Comparison of ENCODE assay signal across 27 cellular contexts in the genomic region with DNA sequence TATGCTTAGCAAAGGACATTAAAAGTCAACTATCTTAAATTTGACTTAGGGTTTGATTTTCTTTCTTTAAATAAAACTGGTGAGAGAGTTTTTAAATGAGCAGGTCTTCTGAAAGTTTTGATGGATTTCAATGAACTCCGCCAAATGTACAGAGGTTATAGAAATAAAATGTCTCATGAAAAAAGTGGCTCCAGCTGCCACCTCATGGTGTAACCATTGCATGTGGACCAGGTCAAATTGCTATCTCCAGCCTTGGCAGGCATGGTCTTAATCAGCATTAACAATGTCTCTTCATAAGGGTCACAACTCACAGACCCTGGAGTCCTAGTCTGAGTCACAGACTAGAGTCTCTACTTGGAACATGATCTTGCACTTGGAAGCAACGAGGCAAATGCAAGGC.
"Had no signal": no experiment of that assay in that cellular context is flagged by ENCODE, and none has a peak within 500 bp of the region (broad histone marks: within the 10 kb centered on the region; RNA-seq: fewer than 3 reads in every experiment).

No MANE protein-coding gene starts in this region.

- H3K4me3 ChIP-seq: ascending aorta, right lobe of liver, skin epidermis, testis, transverse colon had no signal

- H3K36me3 Mint-ChIP-seq: activated CD4-positive, alpha-beta memory T cell treated with anti-CD3 and anti-CD28 coated beads for 36 hours; activated naive CD4-positive, alpha-beta T cell treated with anti-CD3 and anti-CD28 coated beads, Interleukin-2, amount 10 ng/mL, durations not matched to agents 7 days and 5 days; activated naive CD8-positive, alpha-beta T cell treated with anti-CD3 and anti-CD28 coated beads, Interleukin-2, amount 10 ng/mL, durations not matched to agents 7 days and 5 days; memory B cell; natural killer cell treated with Interleukin-12 subunit alpha and Interleukin-12 subunit beta and Interleukin-15 and Interleukin-18, amount 100 ng/mL, for 72 hours had no signal

- H3K27ac ChIP-seq: ascending aorta, brain microvascular endothelial cell, right lobe of liver, skin epidermis, testis, transverse colon had no signal

- H3K27ac Mint-ChIP-seq: activated CD4-positive, alpha-beta memory T cell treated with anti-CD3 and anti-CD28 coated beads for 36 hours; activated CD4-positive, alpha-beta T cell treated with anti-CD3 and anti-CD28 coated beads, Interleukin-2, amount 10 ng/mL, durations not matched to agents 24 days and 14 days; activated naive CD4-positive, alpha-beta T cell treated with anti-CD3 and anti-CD28 coated beads, Interleukin-2, amount 10 ng/mL, durations not matched to agents 7 days and 5 days; activated naive CD8-positive, alpha-beta T cell treated with anti-CD3 and anti-CD28 coated beads, Interleukin-2, amount 10 ng/mL, durations not matched to agents 7 days and 5 days; activated T-helper 1 cell treated with anti-CD3 and anti-CD28 coated beads, Interleukin-12 subunit alpha, Interleukin-12 subunit beta, Interleukin-2, Interleukin-4 antibody, amounts not matched to agents 30 ng/mL and 10 ng/mL and 1 ng/mL, durations not matched to agents 14 hours and 24 hours and 36 hours; dendritic cell treated with granulocyte-macrophage colony-stimulating factor and Interleukin-4, amounts not matched to agents 40 ng/mL and 50 ng/mL, for 4 days; endodermal cell; memory B cell; natural killer cell treated with Interleukin-12 subunit alpha and Interleukin-12 subunit beta and Interleukin-15 and Interleukin-18, amount 100 ng/mL, for 72 hours; T-helper 17 cell had no signal

- H3K9me3 ChIP-seq: ascending aorta, right lobe of liver, testis, transverse colon had no signal

- H3K4me1 Mint-ChIP-seq: activated CD4-positive, alpha-beta T cell treated with anti-CD3 and anti-CD28 coated beads, Interleukin-2, amount 10 ng/mL, durations not matched to agents 24 days and 14 days; activated naive CD4-positive, alpha-beta T cell treated with anti-CD3 and anti-CD28 coated beads, Interleukin-2, amount 10 ng/mL, durations not matched to agents 7 days and 5 days; activated naive CD8-positive, alpha-beta T cell treated with anti-CD3 and anti-CD28 coated beads, Interleukin-2, amount 10 ng/mL, durations not matched to agents 7 days and 5 days; memory B cell; T-helper 17 cell had no signal

- ATAC-seq: esophagus mucosa; natural killer cell treated with Interleukin-12 subunit alpha and Interleukin-12 subunit beta and Interleukin-15 and Interleukin-18, amount 100 ng/mL, for 72 hours; right lobe of liver; stimulated activated naive CD8-positive, alpha-beta T cell treated with anti-CD3 and anti-CD28 coated beads, Interleukin-15, Interleukin-2, amounts not matched to agents 100 U/mL and 50 U/mL, for 24 hours; T-helper 17 cell had no signal

- H3K27me3 Mint-ChIP-seq: activated CD4-positive, alpha-beta memory T cell treated with anti-CD3 and anti-CD28 coated beads for 36 hours; activated CD4-positive, alpha-beta T cell treated with anti-CD3 and anti-CD28 coated beads, Interleukin-2, amount 10 ng/mL, durations not matched to agents 24 days and 14 days; activated naive CD4-positive, alpha-beta T cell treated with anti-CD3 and anti-CD28 coated beads, Interleukin-2, amount 10 ng/mL, durations not matched to agents 7 days and 5 days; activated naive CD8-positive, alpha-beta T cell treated with anti-CD3 and anti-CD28 coated beads, Interleukin-2, amount 10 ng/mL, durations not matched to agents 7 days and 5 days; dendritic cell treated with granulocyte-macrophage colony-stimulating factor and Interleukin-4, amounts not matched to agents 40 ng/mL and 50 ng/mL, for 4 days; memory B cell; natural killer cell treated with Interleukin-12 subunit alpha and Interleukin-12 subunit beta and Interleukin-15 and Interleukin-18, amount 100 ng/mL, for 72 hours; T-helper 17 cell had no signal

- H3K27me3 ChIP-seq: ascending aorta, brain microvascular endothelial cell, right lobe of liver, testis, transverse colon had no signal

- H3K4me1 ChIP-seq: testis, transverse colon had no signal

- DNase-seq: activated CD4-positive, alpha-beta memory T cell treated with anti-CD3 and anti-CD28 coated beads for 36 hours; activated CD4-positive, alpha-beta T cell treated with anti-CD3 and anti-CD28 coated beads, Interleukin-2, amount 10 ng/mL, durations not matched to agents 24 days and 14 days; activated CD4-positive, CD25-positive, alpha-beta regulatory T cell treated with anti-CD3 and anti-CD28 coated beads, Interleukin-2, amount 50 U/mL, for 72 hours; activated CD8-positive, alpha-beta memory T cell treated with anti-CD3 and anti-CD28 coated beads, Interleukin-2, amount 50 U/mL, for 4 hours; activated effector memory CD4-positive, alpha-beta T cell treated with anti-CD3 and anti-CD28 coated beads, Interleukin-2, amount 50 U/mL, for 16 hours; activated naive CD4-positive, alpha-beta T cell treated with anti-CD3 and anti-CD28 coated beads, Interleukin-2, amount 10 ng/mL, durations not matched to agents 7 days and 5 days; activated naive CD8-positive, alpha-beta T cell treated with anti-CD3 and anti-CD28 coated beads, Interleukin-2, amount 10 ng/mL, durations not matched to agents 7 days and 5 days; activated T-cell treated with anti-CD3 and anti-CD28 coated beads, Interleukin-2, amount 50 U/mL, for 1 hour; brain microvascular endothelial cell; caudate nucleus; endodermal cell; foreskin melanocyte; islet precursor cell; right lobe of liver; stimulated activated CD4-positive, alpha-beta T cell treated with anti-CD3 and anti-CD28 coated beads, Interleukin-12 subunit alpha, Interleukin-12 subunit beta, amount 100 ng/mL, for 4 hours; stimulated activated CD4-positive, alpha-beta T cell treated with anti-CD3 and anti-CD28 coated beads, Interleukin-4, amount 100 ng/mL, for 1 hour; stimulated activated naive CD8-positive, alpha-beta T cell treated with anti-CD3 and anti-CD28 coated beads, Interleukin-15, Interleukin-2, amounts not matched to agents 100 U/mL and 50 U/mL, for 24 hours; T-helper 17 cell; testis; transverse colon had no signal

- H3K36me3 ChIP-seq: ascending aorta, brain microvascular endothelial cell, right lobe of liver, transverse colon had no signal

- H3K4me3 Mint-ChIP-seq: activated CD4-positive, alpha-beta memory T cell treated with anti-CD3 and anti-CD28 coated beads for 36 hours; activated CD4-positive, alpha-beta T cell treated with anti-CD3 and anti-CD28 coated beads, Interleukin-2, amount 10 ng/mL, durations not matched to agents 24 days and 14 days; activated naive CD4-positive, alpha-beta T cell treated with anti-CD3 and anti-CD28 coated beads, Interleukin-2, amount 10 ng/mL, durations not matched to agents 7 days and 5 days; activated naive CD8-positive, alpha-beta T cell treated with anti-CD3 and anti-CD28 coated beads, Interleukin-2, amount 10 ng/mL, durations not matched to agents 7 days and 5 days; activated T-helper 1 cell treated with anti-CD3 and anti-CD28 coated beads, Interleukin-12 subunit alpha, Interleukin-12 subunit beta, Interleukin-2, Interleukin-4 antibody, amounts not matched to agents 30 ng/mL and 10 ng/mL and 1 ng/mL, durations not matched to agents 14 hours and 24 hours and 36 hours; dendritic cell treated with granulocyte-macrophage colony-stimulating factor and Interleukin-4, amounts not matched to agents 40 ng/mL and 50 ng/mL, for 4 days; endodermal cell; memory B cell; natural killer cell treated with Interleukin-12 subunit alpha and Interleukin-12 subunit beta and Interleukin-15 and Interleukin-18, amount 100 ng/mL, for 72 hours; T-helper 17 cell had no signal

- H3K9me3 Mint-ChIP-seq: activated CD4-positive, alpha-beta memory T cell treated with anti-CD3 and anti-CD28 coated beads for 36 hours; activated CD4-positive, alpha-beta T cell treated with anti-CD3 and anti-CD28 coated beads, Interleukin-2, amount 10 ng/mL, durations not matched to agents 24 days and 14 days; activated naive CD4-positive, alpha-beta T cell treated with anti-CD3 and anti-CD28 coated beads, Interleukin-2, amount 10 ng/mL, durations not matched to agents 7 days and 5 days; activated naive CD8-positive, alpha-beta T cell treated with anti-CD3 and anti-CD28 coated beads, Interleukin-2, amount 10 ng/mL, durations not matched to agents 7 days and 5 days; activated T-helper 1 cell treated with anti-CD3 and anti-CD28 coated beads, Interleukin-12 subunit alpha, Interleukin-12 subunit beta, Interleukin-2, Interleukin-4 antibody, amounts not matched to agents 30 ng/mL and 10 ng/mL and 1 ng/mL, durations not matched to agents 14 hours and 24 hours and 36 hours; dendritic cell treated with granulocyte-macrophage colony-stimulating factor and Interleukin-4, amounts not matched to agents 40 ng/mL and 50 ng/mL, for 4 days; endodermal cell; memory B cell; natural killer cell treated with Interleukin-12 subunit alpha and Interleukin-12 subunit beta and Interleukin-15 and Interleukin-18, amount 100 ng/mL, for 72 hours had no signal
